In genomic region chr16:49000594-49000993, GRCh38 we compare ENCODE assay signal across 9 cellular contexts.
DNase-seq lines count a peak whose midpoint lies in the region; ATAC-seq and TF ChIP-seq lines count a peak whose summit lies in the region.
"Had no signal": no experiment of that assay in that cellular context is flagged by ENCODE, and none has a peak within 500 bp of the region (broad histone marks: within the 10 kb centered on the region; RNA-seq: fewer than 3 reads in every experiment).

No MANE protein-coding gene starts in this region.

- intact Hi-C loops in dorsolateral prefrontal cortex (cut with DNase I), result no loop called here

- H3K4me2 ChIP-seq in parathyroid adenoma (ENCODE audit: low read length), result no peak overlapping the region

- ATAC-seq in HG03460 (IDR thresholded peaks at IDR 0.05; ENCODE audit: unreplicated experiment), result no peak

- H3K27ac ChIP-seq in dorsolateral prefrontal cortex (no peak overlapping the region), parathyroid adenoma (no peak overlapping the region)
- H3K27ac ChIP-seq: SJCRH30 had no signal

- DNase-seq in NB4 (ENCODE audit: low read depth) (no peak), dorsolateral prefrontal cortex (no peak), GM13976 (ENCODE audit: low spot score) (no peak), NCI-H226 (no peak)
- DNase-seq: activated T-cell treated with anti-CD3 and anti-CD28 coated beads, Interleukin-2, amount 50 U/mL, for 48 hours had no signal

- in situ Hi-C loops in GM13976 (cut with MboI; ENCODE audit: low sequenced_read_pairs, unreplicated experiment), result no loop called here

- TF ChIP-seq CTCF in GM12873 (IDR thresholded peaks at IDR 0.05; ENCODE audit: insufficient read depth, low read depth, low read length, missing control alignments) (peak; percentile 68), NB4 (IDR thresholded peaks at IDR 0.05; ENCODE audit: low read depth, low read length) (peak; percentile 58), dorsolateral prefrontal cortex (IDR thresholded peaks at IDR 0.05 in 54 of 56, conservative IDR thresholded peaks at IDR 0.05 in 2 of 56; ENCODE audit: low read depth in 1 of 56, partially characterized antibody in 56 of 56) (peak in 49 of 56 donors; percentile 6 to 57 (median 36)), parathyroid adenoma (IDR thresholded peaks at IDR 0.05) (peak; percentile 67), GM13976 (IDR thresholded peaks at IDR 0.05; ENCODE audit: borderline replicate concordance, control extremely low read depth, extremely low read depth, insufficient read depth, missing control alignments) (no peak)

- no peak for TF ChIP-seq POLR2A in NB4 (IDR thresholded peaks at IDR 0.05; ENCODE audit: extremely low read depth, insufficient read length)

- no peaks in the 10 kb centered on the region for H3K9me3 ChIP-seq in parathyroid adenoma (ENCODE audit: control insufficient read depth, low read length)
- H3K9me3 ChIP-seq: SJCRH30 had no signal

- H3K9ac ChIP-seq in parathyroid adenoma, result no peak overlapping the region

- no peaks in the 10 kb centered on the region for H3K79me2 ChIP-seq in parathyroid adenoma

- H2AFZ ChIP-seq in parathyroid adenoma, result no peak overlapping the region

- no peaks in the 10 kb centered on the region for H3K36me3 ChIP-seq in parathyroid adenoma (ENCODE audit: control insufficient read depth, insufficient read depth, low read length)
- H3K36me3 ChIP-seq: SJCRH30 had no signal

- H3K4me1 ChIP-seq in parathyroid adenoma, result peaks cover 2% of the 10 kb centered on the region
- H3K4me1 ChIP-seq: SJCRH30 had no signal

- peaks cover 0 to 16% (median 0%) of the 10 kb centered on the region in 45 donors for H3K27me3 ChIP-seq in dorsolateral prefrontal cortex
- H3K27me3 ChIP-seq in parathyroid adenoma (ENCODE audit: control insufficient read depth, insufficient read depth, low read length), result no peaks in the 10 kb centered on the region

- H3K4me3 ChIP-seq in NB4 (ENCODE audit: low read depth, low read length) (no peak overlapping the region), dorsolateral prefrontal cortex (no peak overlapping the region), parathyroid adenoma (ENCODE audit: low read depth, low read length) (no peak overlapping the region)
- H3K4me3 ChIP-seq: SJCRH30 had no signal
